ENCODE assay signal across 16 cellular contexts in genomic region chr1:29420196-29420595, GRCh38.
"Had no signal": no experiment of that assay in that cellular context is flagged by ENCODE, and none has a peak within 500 bp of the region (broad histone marks: within the 10 kb centered on the region; RNA-seq: fewer than 3 reads in every experiment).

No MANE protein-coding gene starts in this region.

- H3K27ac ChIP-seq: RWPE1 had no signal

- DNase-seq: KBM-7, MM.1S, NCI-H1092 treated with DMSO at 0.1 percent for 48 hours, NCI-H1436, NCI-H187, NCI-H2029, NCI-H2171 treated with DMSO at 0.1 percent for 48 hours, NCI-H345, NCI-H446 treated with DMSO at 0.1 percent for 48 hours, NCI-H510A treated with DMSO at 0.1 percent for 48 hours, NCI-H69, NCI-H774, SHP77, SK-N-SH, SW 1271 had no signal

- H3K9me3 ChIP-seq: SK-N-SH had no signal
